Comparison of ENCODE assay signal across 17 cellular contexts in genomic region chr9:107685901-107686300, GRCh38.
DNase-seq lines count a peak whose midpoint lies in the region; ATAC-seq and TF ChIP-seq lines count a peak whose summit lies in the region.
"Had no signal": no experiment of that assay in that cellular context is flagged by ENCODE, and none has a peak within 500 bp of the region (broad histone marks: within the 10 kb centered on the region; RNA-seq: fewer than 3 reads in every experiment).

No MANE protein-coding gene starts in this region.

- TF ChIP-seq CTCF in fibroblast of mammary gland (conservative IDR thresholded peaks at IDR 0.05; ENCODE audit: control insufficient read depth, insufficient read depth, low read depth, low read length) (no peak), retinal pigment epithelial cell (conservative IDR thresholded peaks at IDR 0.05; ENCODE audit: low read depth, low read length) (no peak)

- H2AFZ ChIP-seq in neuronal stem cell (ENCODE audit: low read length) = no peak overlapping the region

- no peak overlapping the region for H3K27ac ChIP-seq in neuronal stem cell (replicated peaks; ENCODE audit: low read length)
- H3K27ac ChIP-seq: left lung had no signal

- H3K9me3 ChIP-seq in neuronal stem cell (replicated peaks in 1 of 2; ENCODE audit: control insufficient read depth in 2 of 2, insufficient read depth in 1 of 2, low read depth in 1 of 2, low read length in 2 of 2) = no peaks in the 10 kb centered on the region

- H2BK120ac ChIP-seq in neuronal stem cell (ENCODE audit: low read depth, low read length) = no peak overlapping the region

- no peak overlapping the region for H3K18ac ChIP-seq in neuronal stem cell (ENCODE audit: low read length)

- H3K9ac ChIP-seq in neuronal stem cell (ENCODE audit: low read depth, low read length, poor library complexity) = no peak overlapping the region

- no peak overlapping the region for H4K8ac ChIP-seq in neuronal stem cell (ENCODE audit: low read depth, low read length)

- H2BK12ac ChIP-seq in neuronal stem cell (ENCODE audit: low read length) = no peak overlapping the region

- no peak overlapping the region for H3K14ac ChIP-seq in neuronal stem cell (ENCODE audit: low read length)

- H3K27me3 ChIP-seq in neuronal stem cell (ENCODE audit: control insufficient read depth in 3 of 3, insufficient read depth in 3 of 3, low read depth in 1 of 3, low read length in 3 of 3) = no peaks in the 10 kb centered on the region
- H3K27me3 ChIP-seq: left lung had no signal

- DNase-seq in HCEC 1CT (peak; percentile 52), NCI-H69 (lab: John Stamatoyannopoulos, UW) (peak; percentile 67), fibroblast of mammary gland (ENCODE audit: low read depth) (peak; percentile 42), retinal pigment epithelial cell (ENCODE audit: low read depth) (peak; percentile 49), NCI-H2029 (lab: John Stamatoyannopoulos, UW) (no peak), neuronal stem cell (ENCODE audit: low spot score) (no peak)
- DNase-seq: activated CD4-positive, alpha-beta T cell treated with anti-CD3 and anti-CD28 coated beads, Interleukin-2, amount 50 U/mL, for 4 hours; activated CD8-positive, alpha-beta memory T cell treated with anti-CD3 and anti-CD28 coated beads, Interleukin-2, amount 50 U/mL, for 48 hours; activated effector memory CD4-positive, alpha-beta T cell treated with anti-CD3 and anti-CD28 coated beads, Interleukin-2, amount 50 U/mL, for 16 hours; caudate nucleus; left lung; midbrain; NCI-H1694 treated with DMSO at 0.1 percent for 48 hours; NCI-H446; stimulated activated CD4-positive, alpha-beta T cell treated with anti-CD3 and anti-CD28 coated beads, Interleukin-12 subunit alpha, Interleukin-12 subunit beta, amount 100 ng/mL, for 4 hours had no signal

- H2BK5ac ChIP-seq in neuronal stem cell (ENCODE audit: low read length) = no peak overlapping the region

- no peak overlapping the region for H3K23ac ChIP-seq in neuronal stem cell (ENCODE audit: low read depth, low read length, poor library complexity)

- H2AK5ac ChIP-seq in neuronal stem cell (ENCODE audit: low read depth, low read length) = no peak overlapping the region

- no CpG with 5 or more reads among the region's 4 CpGs for WGBS in neuronal stem cell (ENCODE audit: extremely low coverage in 2 of 2, insufficient read length in 2 of 2, insufficient replicate concordance in 1 of 2), 2 donors

- H3K4ac ChIP-seq in neuronal stem cell (ENCODE audit: low read length) = no peak overlapping the region

- H3K79me1 ChIP-seq in neuronal stem cell (ENCODE audit: low read depth, low read length) = no peaks in the 10 kb centered on the region

- H3K36me3 ChIP-seq in neuronal stem cell (replicated peaks in 1 of 2; ENCODE audit: control insufficient read depth in 2 of 2, insufficient read depth in 2 of 2, low read length in 2 of 2) = no peaks in the 10 kb centered on the region
- H3K36me3 ChIP-seq: left lung had no signal

- H3K4me2 ChIP-seq in neuronal stem cell (ENCODE audit: insufficient read depth, low read length, poor library complexity, severe bottlenecking) = no peak overlapping the region

- H3K4me3 ChIP-seq in fibroblast of mammary gland (ENCODE audit: control insufficient read depth, low read depth, low read length) (no peak overlapping the region), retinal pigment epithelial cell (ENCODE audit: low read length) (no peak overlapping the region), neuronal stem cell (ENCODE audit: low read length in 2 of 2) (no peak overlapping the region)
- H3K4me3 ChIP-seq: left lung had no signal

- H2BK15ac ChIP-seq in neuronal stem cell (ENCODE audit: low read length) = no peak overlapping the region

- H3K4me1 ChIP-seq in neuronal stem cell (ENCODE audit: control insufficient read depth in 2 of 2, insufficient read depth in 1 of 2, low read depth in 1 of 2, low read length in 2 of 2) = no peaks in the 10 kb centered on the region

- ATAC-seq in GM18870 (IDR thresholded peaks at IDR 0.05; ENCODE audit: unreplicated experiment) = no peak
- ATAC-seq: left lung, SK-N-SH treated with all-trans-retinoic acid at 6 μM for 48 hours had no signal

- no peak overlapping the region for H4K91ac ChIP-seq in neuronal stem cell (ENCODE audit: low read depth, low read length, poor library complexity)

Comparison
In these comparisons a context has a peak if more than half of its experiments do, and no peak if none do; other contexts are left out.
1. DNase-seq: peak in HCEC 1CT (single experiment), NCI-H69 (single experiment), fibroblast of mammary gland (single experiment) and retinal pigment epithelial cell (single experiment); none in NCI-H2029 (single experiment) and neuronal stem cell (single experiment).